Comparison of ENCODE assay signal across 9 cellular contexts in the genomic region with DNA sequence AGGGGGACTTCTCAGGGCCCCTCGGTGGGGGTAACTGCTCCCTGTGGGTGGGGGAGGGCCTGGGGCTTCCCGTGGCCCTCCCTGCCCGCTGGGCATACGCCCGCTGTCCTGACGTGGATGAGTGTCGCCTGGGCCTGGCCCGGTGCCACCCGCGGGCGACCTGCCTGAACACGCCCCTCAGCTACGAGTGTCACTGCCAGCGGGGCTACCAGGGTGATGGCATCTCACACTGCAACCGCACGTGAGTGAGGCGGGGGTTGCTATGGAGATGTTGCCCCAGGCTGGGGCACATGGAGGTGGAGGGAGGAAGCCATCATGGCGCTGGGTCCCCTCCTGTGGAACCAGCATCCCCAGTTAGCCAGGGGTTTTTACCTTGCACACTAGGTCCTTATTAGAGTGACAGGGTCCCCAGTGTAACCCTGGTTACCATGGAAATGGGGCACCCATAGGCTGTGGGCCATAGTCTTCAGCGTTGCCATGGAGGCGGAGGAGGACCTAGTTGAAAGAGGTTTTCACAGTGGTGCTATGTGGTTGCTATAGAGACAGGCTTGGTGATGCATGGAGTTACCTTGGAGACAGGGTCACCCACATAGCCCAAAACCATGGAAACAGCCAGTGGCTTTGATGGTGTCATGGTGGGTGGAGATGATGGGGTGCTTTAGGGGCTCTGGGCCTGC. TPM values are rescaled to one million over a fixed set of nuclear protein-coding genes. Genes with fewer than 3 reads are reported as not detected.
A peak's percentile ranks its signal among the peaks of the same experiment; 100 is the strongest.
DNase-seq lines count a peak whose midpoint lies in the region; ATAC-seq and TF ChIP-seq lines count a peak whose summit lies in the region.
"Had no signal": no experiment of that assay in that cellular context is flagged by ENCODE, and none has a peak within 500 bp of the region (broad histone marks: within the 10 kb centered on the region; RNA-seq: fewer than 3 reads in every experiment).

No MANE protein-coding gene starts in this region.

- no peaks in the 10 kb centered on the region for H3K9me3 Mint-ChIP-seq in activated CD8-positive, alpha-beta T cell treated with anti-CD3 and anti-CD28 coated beads for 36 hours
- no peaks in the 10 kb centered on the region for H3K9me3 Mint-ChIP-seq in osteocyte (ENCODE audit: unreplicated experiment)

- H3K23ac ChIP-seq in mesendoderm (ENCODE audit: low read length): no peak overlapping the region

- CTCF ChIA-PET in activated CD8-positive, alpha-beta T cell treated with anti-CD3 and anti-CD28 coated beads for 36 hours (lab: Charles Lee): no interaction called here

- POLR2A ChIA-PET in activated CD8-positive, alpha-beta T cell treated with anti-CD3 and anti-CD28 coated beads for 36 hours (lab: Charles Lee): no interaction called here

- no peak overlapping the region for H3K56ac ChIP-seq in mesendoderm (ENCODE audit: low read length)

- no peak overlapping the region for H3K4me3 ChIP-seq in mesendoderm (ENCODE audit: low read length)

- no peak overlapping the region for H2BK5ac ChIP-seq in mesendoderm (ENCODE audit: low read length)

- no peak for TF ChIP-seq CTCF in activated CD8-positive, alpha-beta T cell treated with anti-CD3 and anti-CD28 coated beads for 36 hours (IDR thresholded peaks at IDR 0.05)
- TF ChIP-seq CTCF in osteocyte (IDR thresholded peaks at IDR 0.05): no peak

- ATAC-seq in HG03175 (IDR thresholded peaks at IDR 0.05; ENCODE audit: unreplicated experiment) (peak; percentile 64), GM18907 (IDR thresholded peaks at IDR 0.05; ENCODE audit: unreplicated experiment) (no peak)
- peak; percentile 72 for ATAC-seq in activated CD8-positive, alpha-beta T cell treated with anti-CD3 and anti-CD28 coated beads for 36 hours

- no peaks in the 10 kb centered on the region for H3K36me3 Mint-ChIP-seq in activated CD8-positive, alpha-beta T cell treated with anti-CD3 and anti-CD28 coated beads for 36 hours (ENCODE audit: low read depth)
- H3K36me3 Mint-ChIP-seq in osteocyte (ENCODE audit: unreplicated experiment): peaks cover 29% of the 10 kb centered on the region

- H3K4me2 ChIP-seq in mesendoderm (ENCODE audit: low read length): no peak overlapping the region

- no peak overlapping the region for H4K8ac ChIP-seq in mesendoderm (ENCODE audit: low read depth, low read length)

- H3K27ac Mint-ChIP-seq in activated CD8-positive, alpha-beta T cell treated with anti-CD3 and anti-CD28 coated beads for 36 hours: no peak overlapping the region
- no peak overlapping the region for H3K27ac Mint-ChIP-seq in osteocyte (ENCODE audit: unreplicated experiment)

- H2BK120ac ChIP-seq in mesendoderm (ENCODE audit: low read depth, low read length): no peak overlapping the region

- no peak overlapping the region for H3K4ac ChIP-seq in mesendoderm (ENCODE audit: low read depth, low read length)

- H3K4me1 Mint-ChIP-seq in activated CD8-positive, alpha-beta T cell treated with anti-CD3 and anti-CD28 coated beads for 36 hours (ENCODE audit: low read depth): no peaks in the 10 kb centered on the region
- H3K4me1 Mint-ChIP-seq in osteocyte (ENCODE audit: unreplicated experiment): no peaks in the 10 kb centered on the region

- no peaks in the 10 kb centered on the region for H3K79me1 ChIP-seq in mesendoderm (ENCODE audit: low read length)

- no peaks in the 10 kb centered on the region for H3K27me3 ChIP-seq in mesendoderm (ENCODE audit: insufficient read depth, low read length, poor library complexity)

- intact Hi-C loops in activated CD8-positive, alpha-beta T cell treated with anti-CD3 and anti-CD28 coated beads for 36 hours (cut with micrococcal nuclease): no loop called here

- H3K27me3 Mint-ChIP-seq in activated CD8-positive, alpha-beta T cell treated with anti-CD3 and anti-CD28 coated beads for 36 hours: no peaks in the 10 kb centered on the region
- H3K27me3 Mint-ChIP-seq in osteocyte (ENCODE audit: unreplicated experiment): no peaks in the 10 kb centered on the region

- no peaks in the 10 kb centered on the region for H3K4me1 ChIP-seq in mesendoderm (ENCODE audit: control insufficient read depth, low read depth, low read length)

- H3K27ac ChIP-seq in mesendoderm (ENCODE audit: low read depth, low read length): no peak overlapping the region

- no peaks in the 10 kb centered on the region for H3K36me3 ChIP-seq in mesendoderm (ENCODE audit: control insufficient read depth, insufficient read depth, low read length)

- H3K9ac ChIP-seq in mesendoderm (ENCODE audit: low read length): no peak overlapping the region

- no peak overlapping the region for H4K5ac ChIP-seq in mesendoderm (ENCODE audit: low read length)

- DNase-seq in DMS153 (lab: John Stamatoyannopoulos, UW) (peak; percentile 74), mesendoderm (peak; percentile 52), NOMO-1 treated with dmso at 0.1 percent for 144 hours (lab: John Stamatoyannopoulos, UW; ENCODE audit: unreplicated experiment) (no peak), osteocyte (ENCODE audit: extremely low spot score, unreplicated experiment) (no peak), GOT3 (lab: John Stamatoyannopoulos, UW) (no peak)
- DNase-seq in activated CD8-positive, alpha-beta T cell treated with anti-CD3 and anti-CD28 coated beads for 36 hours: peak; percentile 44

- no peak overlapping the region for H2AK5ac ChIP-seq in mesendoderm (ENCODE audit: low read length)

- H3K4me3 Mint-ChIP-seq in activated CD8-positive, alpha-beta T cell treated with anti-CD3 and anti-CD28 coated beads for 36 hours: no peak overlapping the region
- no peak overlapping the region for H3K4me3 Mint-ChIP-seq in osteocyte (ENCODE audit: unreplicated experiment)

- no peak overlapping the region for H2BK15ac ChIP-seq in mesendoderm (replicated peaks; ENCODE audit: low read depth)

- no CpG with 5 or more reads among the region's 20 CpGs for WGBS in mesendoderm (ENCODE audit: extremely low coverage, insufficient coverage, low lambda C conversion rate)

- no peaks in the 10 kb centered on the region for H3K79me2 ChIP-seq in mesendoderm (ENCODE audit: control insufficient read depth, insufficient read depth, low read length)

- no peak overlapping the region for H3K18ac ChIP-seq in mesendoderm (ENCODE audit: low read length)

RNA-seq across cellular contexts. Expression of a gene that starts 26.9 kb away (rescaled TPM):
- 1 to 10 TPM; 7.0 to 8.0 TPM for total RNA-seq in activated CD8-positive, alpha-beta T cell treated with anti-CD3 and anti-CD28 coated beads for 36 hours
- 7.0 TPM for polyA plus RNA-seq in mesendoderm (2013, experiment 1 of 2)
- 7.0 TPM for polyA plus RNA-seq in mesendoderm (2013, experiment 2 of 2)
- 75.7 and 80.9 TPM in 2 replicates for total RNA-seq in osteocyte

RNA-seq across cellular contexts. Expression of a gene that starts 37.7 kb away (rescaled TPM):
- not detected for total RNA-seq in activated CD8-positive, alpha-beta T cell treated with anti-CD3 and anti-CD28 coated beads for 36 hours
- polyA plus RNA-seq in mesendoderm (2013, experiment 1 of 2): 17.8 TPM
- polyA plus RNA-seq in mesendoderm (2013, experiment 2 of 2): 17.0 TPM
- total RNA-seq in osteocyte: not detected in 2 replicates
- total RNA-seq: bronchial epithelial cell had no signal

RNA-seq across cellular contexts. Expression of a gene that starts 39.2 kb away (rescaled TPM):
- 1 to 10 TPM; 3.0 to 3.2 TPM for total RNA-seq in activated CD8-positive, alpha-beta T cell treated with anti-CD3 and anti-CD28 coated beads for 36 hours
- polyA plus RNA-seq in mesendoderm (2013, experiment 1 of 2): 1.2 TPM
- 1.2 TPM for polyA plus RNA-seq in mesendoderm (2013, experiment 2 of 2)
- total RNA-seq in osteocyte: 0.21 and 0.78 TPM in 2 replicates

RNA-seq across cellular contexts. Expression of a gene that starts 49.9 kb away (rescaled TPM):
- 10 to 100 TPM; 39.1 to 42.4 TPM for total RNA-seq in activated CD8-positive, alpha-beta T cell treated with anti-CD3 and anti-CD28 coated beads for 36 hours
- polyA plus RNA-seq in mesendoderm (2013, experiment 1 of 2): 81.4 TPM
- polyA plus RNA-seq in mesendoderm (2013, experiment 2 of 2): 78.9 TPM
- 44.4 and 47.2 TPM in 2 replicates for total RNA-seq in osteocyte

RNA-seq across cellular contexts. Expression of a gene that starts 50.4 kb away (rescaled TPM):
- under 1 TPM; 0.38 to 0.49 TPM for total RNA-seq in activated CD8-positive, alpha-beta T cell treated with anti-CD3 and anti-CD28 coated beads for 36 hours
- 4.3 TPM for polyA plus RNA-seq in mesendoderm (2013, experiment 1 of 2)
- 4.4 TPM for polyA plus RNA-seq in mesendoderm (2013, experiment 2 of 2)
- 2.0 and 2.2 TPM in 2 replicates for total RNA-seq in osteocyte
- total RNA-seq: bronchial epithelial cell had no signal

Comparison
In these comparisons a context has a peak if more than half of its experiments do, and no peak if none do; other contexts are left out.
1. DNase-seq: peak in DMS153 (single experiment), activated CD8-positive, alpha-beta T cell treated with anti-CD3 and anti-CD28 coated beads for 36 hours (single experiment) and mesendoderm (single experiment); none in NOMO-1 treated with dmso at 0.1 percent for 144 hours (single experiment), osteocyte (single experiment) and GOT3 (single experiment).